Comparison of ENCODE assay signal across 2 cellular contexts in the genomic region with DNA sequence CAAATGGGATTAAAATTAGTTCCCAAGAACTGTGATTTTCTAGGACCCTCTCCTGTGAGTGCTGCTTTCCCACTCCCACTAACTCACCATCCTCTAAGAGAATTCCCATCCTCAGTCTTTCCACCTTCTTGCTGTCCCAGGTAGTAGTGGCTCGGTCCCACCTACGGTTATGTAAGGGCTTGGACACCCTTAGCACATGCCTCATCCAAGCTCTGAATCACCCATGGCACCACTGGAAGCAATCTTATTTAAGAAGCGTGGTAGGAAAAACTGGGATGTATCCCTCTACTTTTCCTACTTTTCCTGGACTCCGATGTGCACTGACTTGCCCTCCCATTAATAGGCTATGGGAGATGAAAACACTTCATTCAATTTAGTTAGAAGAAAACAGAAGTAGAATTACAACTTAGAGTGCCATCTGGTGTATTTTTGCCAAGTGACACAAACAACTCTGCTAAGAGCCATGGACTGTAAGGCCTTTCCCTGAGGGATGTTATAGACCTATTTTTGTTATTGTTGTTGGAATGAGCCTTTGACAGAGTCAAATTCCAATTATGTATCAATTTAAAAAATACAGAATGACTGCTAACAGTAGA.
TF ChIP-seq lines count a peak whose summit lies in the region.

No MANE protein-coding gene starts in this region.

TF ChIP-seq in H1, 55 proteins besides CTCF, POLR2A, EP300 and RAD21:
- TF ChIP-seq CTBP2 (IDR thresholded peaks at IDR 0.05; ENCODE audit: borderline replicate concordance, insufficient read depth, insufficient read length, low read length) (no peak), SIN3A (conservative IDR thresholded peaks at IDR 0.05 in 1 of 2, IDR thresholded peaks at IDR 0.05 in 1 of 2; ENCODE audit: low read depth in 1 of 2, low read length in 2 of 2) (no peak), GTF2F1 (IDR thresholded peaks at IDR 0.05; ENCODE audit: borderline replicate concordance, low read depth, low read length) (no peak), TBP (IDR thresholded peaks at IDR 0.05; ENCODE audit: low read depth, low read length) (no peak), GABPA (IDR thresholded peaks at IDR 0.05; ENCODE audit: borderline replicate concordance, insufficient read depth, low read length) (no peak), POU5F1 (IDR thresholded peaks at IDR 0.05; ENCODE audit: low read depth, low read length) (no peak), CHD1 (IDR thresholded peaks at IDR 0.05; ENCODE audit: low read depth, low read length) (no peak), RXRA (IDR thresholded peaks at IDR 0.05; ENCODE audit: insufficient read depth, low read depth, low read length) (no peak), JUN (IDR thresholded peaks at IDR 0.05; ENCODE audit: low read depth, low read length) (no peak), SP1 (IDR thresholded peaks at IDR 0.05; ENCODE audit: low read depth, low read length) (no peak), EGR1 (IDR thresholded peaks at IDR 0.05; ENCODE audit: borderline replicate concordance, low read depth, low read length) (no peak), TCF12 (IDR thresholded peaks at IDR 0.05; ENCODE audit: low read depth, low read length) (no peak)
- TF ChIP-seq, protein P1, sequence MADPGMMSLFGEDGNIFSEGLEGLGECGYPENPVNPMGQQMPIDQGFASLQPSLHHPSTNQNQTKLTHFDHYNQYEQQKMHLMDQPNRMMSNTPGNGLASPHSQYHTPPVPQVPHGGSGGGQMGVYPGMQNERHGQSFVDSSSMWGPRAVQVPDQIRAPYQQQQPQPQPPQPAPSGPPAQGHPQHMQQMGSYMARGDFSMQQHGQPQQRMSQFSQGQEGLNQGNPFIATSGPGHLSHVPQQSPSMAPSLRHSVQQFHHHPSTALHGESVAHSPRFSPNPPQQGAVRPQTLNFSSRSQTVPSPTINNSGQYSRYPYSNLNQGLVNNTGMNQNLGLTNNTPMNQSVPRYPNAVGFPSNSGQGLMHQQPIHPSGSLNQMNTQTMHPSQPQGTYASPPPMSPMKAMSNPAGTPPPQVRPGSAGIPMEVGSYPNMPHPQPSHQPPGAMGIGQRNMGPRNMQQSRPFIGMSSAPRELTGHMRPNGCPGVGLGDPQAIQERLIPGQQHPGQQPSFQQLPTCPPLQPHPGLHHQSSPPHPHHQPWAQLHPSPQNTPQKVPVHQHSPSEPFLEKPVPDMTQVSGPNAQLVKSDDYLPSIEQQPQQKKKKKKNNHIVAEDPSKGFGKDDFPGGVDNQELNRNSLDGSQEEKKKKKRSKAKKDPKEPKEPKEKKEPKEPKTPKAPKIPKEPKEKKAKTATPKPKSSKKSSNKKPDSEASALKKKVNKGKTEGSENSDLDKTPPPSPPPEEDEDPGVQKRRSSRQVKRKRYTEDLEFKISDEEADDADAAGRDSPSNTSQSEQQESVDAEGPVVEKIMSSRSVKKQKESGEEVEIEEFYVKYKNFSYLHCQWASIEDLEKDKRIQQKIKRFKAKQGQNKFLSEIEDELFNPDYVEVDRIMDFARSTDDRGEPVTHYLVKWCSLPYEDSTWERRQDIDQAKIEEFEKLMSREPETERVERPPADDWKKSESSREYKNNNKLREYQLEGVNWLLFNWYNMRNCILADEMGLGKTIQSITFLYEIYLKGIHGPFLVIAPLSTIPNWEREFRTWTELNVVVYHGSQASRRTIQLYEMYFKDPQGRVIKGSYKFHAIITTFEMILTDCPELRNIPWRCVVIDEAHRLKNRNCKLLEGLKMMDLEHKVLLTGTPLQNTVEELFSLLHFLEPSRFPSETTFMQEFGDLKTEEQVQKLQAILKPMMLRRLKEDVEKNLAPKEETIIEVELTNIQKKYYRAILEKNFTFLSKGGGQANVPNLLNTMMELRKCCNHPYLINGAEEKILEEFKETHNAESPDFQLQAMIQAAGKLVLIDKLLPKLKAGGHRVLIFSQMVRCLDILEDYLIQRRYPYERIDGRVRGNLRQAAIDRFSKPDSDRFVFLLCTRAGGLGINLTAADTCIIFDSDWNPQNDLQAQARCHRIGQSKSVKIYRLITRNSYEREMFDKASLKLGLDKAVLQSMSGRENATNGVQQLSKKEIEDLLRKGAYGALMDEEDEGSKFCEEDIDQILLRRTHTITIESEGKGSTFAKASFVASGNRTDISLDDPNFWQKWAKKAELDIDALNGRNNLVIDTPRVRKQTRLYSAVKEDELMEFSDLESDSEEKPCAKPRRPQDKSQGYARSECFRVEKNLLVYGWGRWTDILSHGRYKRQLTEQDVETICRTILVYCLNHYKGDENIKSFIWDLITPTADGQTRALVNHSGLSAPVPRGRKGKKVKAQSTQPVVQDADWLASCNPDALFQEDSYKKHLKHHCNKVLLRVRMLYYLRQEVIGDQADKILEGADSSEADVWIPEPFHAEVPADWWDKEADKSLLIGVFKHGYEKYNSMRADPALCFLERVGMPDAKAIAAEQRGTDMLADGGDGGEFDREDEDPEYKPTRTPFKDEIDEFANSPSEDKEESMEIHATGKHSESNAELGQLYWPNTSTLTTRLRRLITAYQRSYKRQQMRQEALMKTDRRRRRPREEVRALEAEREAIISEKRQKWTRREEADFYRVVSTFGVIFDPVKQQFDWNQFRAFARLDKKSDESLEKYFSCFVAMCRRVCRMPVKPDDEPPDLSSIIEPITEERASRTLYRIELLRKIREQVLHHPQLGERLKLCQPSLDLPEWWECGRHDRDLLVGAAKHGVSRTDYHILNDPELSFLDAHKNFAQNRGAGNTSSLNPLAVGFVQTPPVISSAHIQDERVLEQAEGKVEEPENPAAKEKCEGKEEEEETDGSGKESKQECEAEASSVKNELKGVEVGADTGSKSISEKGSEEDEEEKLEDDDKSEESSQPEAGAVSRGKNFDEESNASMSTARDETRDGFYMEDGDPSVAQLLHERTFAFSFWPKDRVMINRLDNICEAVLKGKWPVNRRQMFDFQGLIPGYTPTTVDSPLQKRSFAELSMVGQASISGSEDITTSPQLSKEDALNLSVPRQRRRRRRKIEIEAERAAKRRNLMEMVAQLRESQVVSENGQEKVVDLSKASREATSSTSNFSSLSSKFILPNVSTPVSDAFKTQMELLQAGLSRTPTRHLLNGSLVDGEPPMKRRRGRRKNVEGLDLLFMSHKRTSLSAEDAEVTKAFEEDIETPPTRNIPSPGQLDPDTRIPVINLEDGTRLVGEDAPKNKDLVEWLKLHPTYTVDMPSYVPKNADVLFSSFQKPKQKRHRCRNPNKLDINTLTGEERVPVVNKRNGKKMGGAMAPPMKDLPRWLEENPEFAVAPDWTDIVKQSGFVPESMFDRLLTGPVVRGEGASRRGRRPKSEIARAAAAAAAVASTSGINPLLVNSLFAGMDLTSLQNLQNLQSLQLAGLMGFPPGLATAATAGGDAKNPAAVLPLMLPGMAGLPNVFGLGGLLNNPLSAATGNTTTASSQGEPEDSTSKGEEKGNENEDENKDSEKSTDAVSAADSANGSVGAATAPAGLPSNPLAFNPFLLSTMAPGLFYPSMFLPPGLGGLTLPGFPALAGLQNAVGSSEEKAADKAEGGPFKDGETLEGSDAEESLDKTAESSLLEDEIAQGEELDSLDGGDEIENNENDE (IDR thresholded peaks at IDR 0.05; ENCODE audit: insufficient replicate concordance, low read length): no peak
- TF ChIP-seq, protein P2, sequence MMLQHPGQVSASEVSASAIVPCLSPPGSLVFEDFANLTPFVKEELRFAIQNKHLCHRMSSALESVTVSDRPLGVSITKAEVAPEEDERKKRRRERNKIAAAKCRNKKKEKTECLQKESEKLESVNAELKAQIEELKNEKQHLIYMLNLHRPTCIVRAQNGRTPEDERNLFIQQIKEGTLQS (IDR thresholded peaks at IDR 0.05; ENCODE audit: insufficient read depth, low read depth, low read length): no peak

TF ChIP-seq in WTC11, 78 proteins besides CTCF, POLR2A, EP300 and RAD21:
- TF ChIP-seq, protein P3, sequence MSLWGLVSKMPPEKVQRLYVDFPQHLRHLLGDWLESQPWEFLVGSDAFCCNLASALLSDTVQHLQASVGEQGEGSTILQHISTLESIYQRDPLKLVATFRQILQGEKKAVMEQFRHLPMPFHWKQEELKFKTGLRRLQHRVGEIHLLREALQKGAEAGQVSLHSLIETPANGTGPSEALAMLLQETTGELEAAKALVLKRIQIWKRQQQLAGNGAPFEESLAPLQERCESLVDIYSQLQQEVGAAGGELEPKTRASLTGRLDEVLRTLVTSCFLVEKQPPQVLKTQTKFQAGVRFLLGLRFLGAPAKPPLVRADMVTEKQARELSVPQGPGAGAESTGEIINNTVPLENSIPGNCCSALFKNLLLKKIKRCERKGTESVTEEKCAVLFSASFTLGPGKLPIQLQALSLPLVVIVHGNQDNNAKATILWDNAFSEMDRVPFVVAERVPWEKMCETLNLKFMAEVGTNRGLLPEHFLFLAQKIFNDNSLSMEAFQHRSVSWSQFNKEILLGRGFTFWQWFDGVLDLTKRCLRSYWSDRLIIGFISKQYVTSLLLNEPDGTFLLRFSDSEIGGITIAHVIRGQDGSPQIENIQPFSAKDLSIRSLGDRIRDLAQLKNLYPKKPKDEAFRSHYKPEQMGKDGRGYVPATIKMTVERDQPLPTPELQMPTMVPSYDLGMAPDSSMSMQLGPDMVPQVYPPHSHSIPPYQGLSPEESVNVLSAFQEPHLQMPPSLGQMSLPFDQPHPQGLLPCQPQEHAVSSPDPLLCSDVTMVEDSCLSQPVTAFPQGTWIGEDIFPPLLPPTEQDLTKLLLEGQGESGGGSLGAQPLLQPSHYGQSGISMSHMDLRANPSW (CRISPR knock-in tag; conservative IDR thresholded peaks at IDR 0.05; ENCODE audit: low read depth): no peak
- TF ChIP-seq RORB (CRISPR knock-in tag; IDR thresholded peaks at IDR 0.05): no peak
